In the genomic region with DNA sequence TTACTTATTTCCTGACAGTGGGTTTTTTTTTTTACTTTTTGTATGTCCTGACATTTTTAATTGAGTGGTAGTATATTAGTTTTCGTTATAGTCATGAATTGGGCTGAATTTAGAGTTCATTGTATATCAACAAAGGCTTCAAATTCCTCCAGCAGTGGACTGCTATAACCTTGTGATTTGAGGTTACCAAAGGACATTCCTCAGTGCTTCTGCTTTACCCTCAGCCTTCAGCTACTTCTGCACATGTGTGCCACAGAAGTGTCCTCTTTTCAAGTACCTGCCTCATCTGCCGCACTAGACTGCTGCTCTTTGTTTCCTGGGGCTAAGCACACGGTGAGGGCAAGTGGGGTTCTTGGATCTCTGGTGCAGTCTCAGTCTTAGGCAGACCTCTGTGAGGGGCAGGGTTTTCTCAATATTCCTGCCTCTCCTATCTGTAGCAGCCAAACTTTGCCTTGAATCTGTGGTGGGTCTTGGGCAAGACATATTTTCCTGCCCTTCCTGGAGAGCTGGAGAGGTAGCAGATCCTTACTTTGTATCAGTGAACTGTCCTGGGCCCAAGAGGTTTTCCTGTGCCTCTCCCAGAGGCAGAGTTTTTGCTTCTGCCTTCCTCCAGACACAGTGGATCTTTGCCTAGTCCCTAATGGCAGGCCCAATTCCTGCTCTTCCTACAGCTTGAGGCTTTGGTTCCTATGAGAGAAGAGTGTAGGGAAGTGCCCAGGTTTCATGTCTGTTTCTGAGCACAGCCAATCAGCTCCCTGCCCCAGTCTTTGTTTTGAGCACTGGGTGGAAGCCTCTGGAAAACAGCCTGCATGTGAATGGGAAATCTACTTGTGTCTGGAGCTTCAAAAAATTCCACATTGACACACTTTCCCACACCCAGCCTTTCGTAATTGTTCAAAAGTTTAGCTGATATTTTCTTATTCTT, we compare ENCODE assay signal across 10 cellular contexts.
"Had no signal": no experiment of that assay in that cellular context is flagged by ENCODE, and none has a peak within 500 bp of the region (broad histone marks: within the 10 kb centered on the region; RNA-seq: fewer than 3 reads in every experiment).

No MANE protein-coding gene starts in this region.

- H3K27ac Mint-ChIP-seq: activated naive CD4-positive, alpha-beta T cell treated with anti-CD3 and anti-CD28 coated beads, Interleukin-2, amount 10 ng/mL, durations not matched to agents 7 days and 5 days had no signal

- H3K4me2 ChIP-seq: smooth muscle cell had no signal

- DNase-seq: activated CD4-positive, alpha-beta T cell treated with anti-CD3 and anti-CD28 coated beads for 4 hours; activated naive CD4-positive, alpha-beta T cell treated with anti-CD3 and anti-CD28 coated beads, Interleukin-2, amount 10 ng/mL, durations not matched to agents 7 days and 5 days; dermis blood vessel endothelial cell; erythroblast; glutamatergic neuron had no signal

- H3K9me3 ChIP-seq: tibial nerve had no signal

- FAIRE-seq: islet of Langerhans had no signal

- H3K27ac ChIP-seq: tibial nerve, VCaP had no signal

- H3K27me3 ChIP-seq: tibial nerve had no signal

- H3K4me3 ChIP-seq: smooth muscle cell, tibial nerve had no signal

- H3K4me1 Mint-ChIP-seq: activated naive CD4-positive, alpha-beta T cell treated with anti-CD3 and anti-CD28 coated beads, Interleukin-2, amount 10 ng/mL, durations not matched to agents 7 days and 5 days; neural crest cell had no signal

- H3K27me3 Mint-ChIP-seq: activated naive CD4-positive, alpha-beta T cell treated with anti-CD3 and anti-CD28 coated beads, Interleukin-2, amount 10 ng/mL, durations not matched to agents 7 days and 5 days had no signal

- H3K4me3 Mint-ChIP-seq: activated naive CD4-positive, alpha-beta T cell treated with anti-CD3 and anti-CD28 coated beads, Interleukin-2, amount 10 ng/mL, durations not matched to agents 7 days and 5 days; neural crest cell had no signal

- H3K9me3 Mint-ChIP-seq: activated naive CD4-positive, alpha-beta T cell treated with anti-CD3 and anti-CD28 coated beads, Interleukin-2, amount 10 ng/mL, durations not matched to agents 7 days and 5 days; neural crest cell had no signal

- H3K4me1 ChIP-seq: tibial nerve had no signal
